14 cellular contexts compared by ENCODE assay signal in genomic region chr17:67959510-67959909, GRCh38. TPM values are rescaled to one million over a fixed set of nuclear protein-coding genes. Genes with fewer than 3 reads are reported as not detected.
DNase-seq lines count a peak whose midpoint lies in the region; ATAC-seq and TF ChIP-seq lines count a peak whose summit lies in the region.
"Had no signal": no experiment of that assay in that cellular context is flagged by ENCODE, and none has a peak within 500 bp of the region (broad histone marks: within the 10 kb centered on the region; RNA-seq: fewer than 3 reads in every experiment).

No MANE protein-coding gene starts in this region.

- POLR2A ChIA-PET in MCF 10A (lab: Yijun Ruan, JAX), result interaction anchor here (0.8 to 1.1 kb wide), 3 partner anchors 10 to 498 kb away, joined by 3 read pairs; partner anchors contain the start of gene WIPI1

- no peak overlapping the region for H3K4me3 ChIP-seq in breast epithelium
- H3K4me3 ChIP-seq in uterus, result no peak overlapping the region
- H3K4me3 ChIP-seq: lung had no signal

- no peaks in the 10 kb centered on the region for H3K27me3 Mint-ChIP-seq in MCF 10A (ENCODE audit: insufficient read depth, unreplicated experiment)
- peaks cover 0 to 2% (median 2%) of the 10 kb centered on the region in 3 donors for H3K27me3 Mint-ChIP-seq in immature natural killer cell (ENCODE audit: low read depth in 3 of 3)

- H3K27ac ChIP-seq in breast epithelium (no peak overlapping the region), VCaP (0 out of 2 replicates have a peak overlapping the region, but pooled peaks have one; percentile 13), uterus (peak overlapping the region; percentile 7 to 31)
- H3K27ac ChIP-seq: foreskin keratinocyte had no signal

- no peak for DNase-seq in MCF 10A (ENCODE audit: unreplicated experiment)
- no peak for DNase-seq in breast epithelium (ENCODE audit: low spot score in 2 of 2)
- DNase-seq in immature natural killer cell, result no peak
- no peak for DNase-seq in uterus
- DNase-seq in sciatic nerve (ENCODE audit: low spot score), result no peak
- DNase-seq: activated CD4-positive, CD25-positive, alpha-beta regulatory T cell; anterior cingulate cortex; foreskin keratinocyte; NCI-H1417 treated with DMSO at 0.1 percent for 48 hours; substantia nigra had no signal

- peaks cover 42% of the 10 kb centered on the region for H3K36me3 Mint-ChIP-seq in MCF 10A (ENCODE audit: insufficient read depth, unreplicated experiment)
- peaks cover 6 to 31% (median 16%) of the 10 kb centered on the region in 3 donors for H3K36me3 Mint-ChIP-seq in immature natural killer cell

- intact Hi-C loops in MCF 10A (cut with micrococcal nuclease) (no loop called here), breast epithelium (cut with DNase I; ENCODE audit: low total_unique reads) (no loop called here), uterus (cut with DNase I; ENCODE audit: low total_unique reads) (no loop called here), sciatic nerve (cut with DNase I) (no loop called here)

- TF ChIP-seq POLR2A in breast epithelium (IDR thresholded peaks at IDR 0.05) (no peak), uterus (IDR thresholded peaks at IDR 0.05) (no peak)

- H3K27ac Mint-ChIP-seq in MCF 10A (ENCODE audit: low read depth, unreplicated experiment), result peak overlapping the region; percentile 27
- H3K27ac Mint-ChIP-seq in immature natural killer cell, result peak overlapping the region in 5 of 6 donors; percentile 9 to 84 (median 48)

- H3K4me3 Mint-ChIP-seq in MCF 10A (ENCODE audit: unreplicated experiment) (no peak overlapping the region), immature natural killer cell (no peak overlapping the region)
- H3K4me3 Mint-ChIP-seq: neural crest cell had no signal

- no peaks in the 10 kb centered on the region for H3K9me3 ChIP-seq in breast epithelium
- no peaks in the 10 kb centered on the region for H3K9me3 ChIP-seq in uterus

- ATAC-seq in HG02759 (IDR thresholded peaks at IDR 0.05; ENCODE audit: unreplicated experiment), result no peak
- no peak for ATAC-seq in sciatic nerve
- ATAC-seq: foreskin keratinocyte had no signal

- H3K4me1 Mint-ChIP-seq in MCF 10A (ENCODE audit: insufficient read depth, unreplicated experiment) (no peaks in the 10 kb centered on the region), immature natural killer cell (peaks cover 2 to 7% of the 10 kb centered on the region in 2 donors)

- no peak for TF ChIP-seq CTCF in MCF 10A (IDR thresholded peaks at IDR 0.05; ENCODE audit: unreplicated experiment)
- no peak for TF ChIP-seq CTCF in breast epithelium (IDR thresholded peaks at IDR 0.05)
- no peak for TF ChIP-seq CTCF in VCaP (conservative IDR thresholded peaks at IDR 0.05)
- TF ChIP-seq CTCF in uterus (IDR thresholded peaks at IDR 0.05), result no peak

- H3K27me3 ChIP-seq in breast epithelium (no peaks in the 10 kb centered on the region), uterus (no peaks in the 10 kb centered on the region)
- H3K27me3 ChIP-seq: foreskin keratinocyte had no signal

- CTCF ChIA-PET in MCF 10A (lab: Yijun Ruan, JAX), result interaction anchor here (0.6 to 1.5 kb wide), 4 partner anchors 18 to 892 kb away, joined by 3 to 4 read pairs (median 3); no protein-coding TSS in a partner anchor

- no TSS peak for BruUV-seq in MCF 10A (replicated peaks; lab: Mats Ljungman, UMichigan)

- H3K9me3 Mint-ChIP-seq in MCF 10A (ENCODE audit: unreplicated experiment) (no peaks in the 10 kb centered on the region), immature natural killer cell (no peaks in the 10 kb centered on the region)
- H3K9me3 Mint-ChIP-seq: neural crest cell had no signal

- H3K36me3 ChIP-seq in breast epithelium, result no peaks in the 10 kb centered on the region
- no peaks in the 10 kb centered on the region for H3K36me3 ChIP-seq in uterus

- H3K4me1 ChIP-seq in breast epithelium (no peaks in the 10 kb centered on the region), uterus (no peaks in the 10 kb centered on the region)
- H3K4me1 ChIP-seq: foreskin keratinocyte had no signal

RNA-seq across cellular contexts. Expression of gene C17orf58, which starts 36.8 kb away (rescaled TPM):
- total RNA-seq in MCF 10A (2022), result 9.5 and 12.9 TPM in 2 replicates
- 10 to 100 TPM in 2 of 3 donors, 1 to 10 TPM in 1; 6.6 to 18.7 (median 12.0) TPM for total RNA-seq in breast epithelium
- 10 to 100 TPM in 1 of 3 donors, 1 to 10 TPM in 2; 7.3 to 15.5 (median 8.6) TPM for polyA plus RNA-seq in immature natural killer cell
- total RNA-seq in uterus, result 10 to 100 TPM in 2 of 4 donors, 1 to 10 TPM in 2; 2.6 to 20.3 (median 7.6) TPM
- 6.2 TPM for total RNA-seq in sciatic nerve

Comparison
In these comparisons a context has a peak if more than half of its experiments do, and no peak if none do; other contexts are left out.
1. H3K27ac ChIP-seq: peak in VCaP (single experiment) and uterus (2 of 2); none in breast epithelium (0 of 2).